9 cellular contexts compared by ENCODE assay signal in the genomic region with DNA sequence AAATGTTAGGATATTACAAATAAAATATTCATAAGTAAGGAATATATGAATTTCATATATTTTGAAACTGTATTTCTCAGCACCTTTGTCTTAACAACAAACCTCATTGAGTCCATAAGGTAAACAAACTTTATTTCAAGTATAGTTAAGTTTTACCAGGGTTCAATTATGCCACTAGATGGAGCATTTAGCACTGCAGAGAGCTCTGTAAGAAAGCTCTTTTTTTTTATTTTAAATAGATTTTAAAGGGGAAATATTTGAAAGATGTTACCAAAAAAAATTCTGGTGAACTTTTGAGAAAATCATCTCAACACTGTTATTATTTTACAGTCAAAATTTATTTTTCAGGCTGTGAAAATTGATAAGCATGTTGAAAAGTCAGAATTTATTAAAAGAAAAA.
A peak's percentile ranks its signal among the peaks of the same experiment; 100 is the strongest.
DNase-seq lines count a peak whose midpoint lies in the region; ATAC-seq and TF ChIP-seq lines count a peak whose summit lies in the region.
"Had no signal": no experiment of that assay in that cellular context is flagged by ENCODE, and none has a peak within 500 bp of the region (broad histone marks: within the 10 kb centered on the region; RNA-seq: fewer than 3 reads in every experiment).

No MANE protein-coding gene starts in this region.

- H3K27me3 ChIP-seq in RWPE2 (ENCODE audit: insufficient read depth, poor library complexity, severe bottlenecking) (no peaks in the 10 kb centered on the region), aorta (ENCODE audit: control insufficient read depth in 1 of 2, insufficient read depth in 2 of 2, low read length in 1 of 2) (no peaks in the 10 kb centered on the region)

- DNase-seq in A172 (ENCODE audit: low spot score) (peak; percentile 2), RWPE2 (ENCODE audit: low spot score) (no peak), globus pallidus (ENCODE audit: low spot score) (peak; percentile 2), OCI-M2 (lab: John Stamatoyannopoulos, UW; ENCODE audit: unreplicated experiment) (no peak), aorta (no peak)
- DNase-seq: DMS79 had no signal

- no peak for TF ChIP-seq CTCF in HEK293 (tag by site-specific recombination; IDR thresholded peaks at IDR 0.05)
- peak; percentile 79 for TF ChIP-seq CTCF in RWPE2 (IDR thresholded peaks at IDR 0.05; ENCODE audit: poor library complexity, severe bottlenecking)

- H3K4me1 ChIP-seq in HEK293 (ENCODE audit: control insufficient read depth, insufficient read depth, low read length) (no peaks in the 10 kb centered on the region), RWPE2 (ENCODE audit: insufficient read depth, poor library complexity, severe bottlenecking) (no peaks in the 10 kb centered on the region), aorta (ENCODE audit: control insufficient read depth in 1 of 2, insufficient read depth in 2 of 2, low read length in 2 of 2) (no peaks in the 10 kb centered on the region)

- intact Hi-C loops in aorta (cut with DNase I): no loop called here

- ATAC-seq in RWPE2 (ENCODE audit: low read depth) (no peak), GM21390 (IDR thresholded peaks at IDR 0.05; ENCODE audit: unreplicated experiment) (no peak), GM19023 (IDR thresholded peaks at IDR 0.05; ENCODE audit: unreplicated experiment) (no peak), aorta (ENCODE audit: low FRiP score) (no peak)

- POLR2A ChIA-PET in HEK293 (lab: Yijun Ruan, JAX): no interaction called here

- H3K27ac ChIP-seq in HEK293 (ENCODE audit: extremely low read depth, low read depth, low read length) (no peak overlapping the region), RWPE2 (ENCODE audit: poor library complexity, severe bottlenecking) (no peak overlapping the region), aorta (ENCODE audit: low read depth in 1 of 2, low read length in 2 of 2) (no peak overlapping the region)

- H3K36me3 ChIP-seq in HEK293 (ENCODE audit: control insufficient read depth in 2 of 2, insufficient read depth in 1 of 2, low read length in 2 of 2) (no peaks in the 10 kb centered on the region), RWPE2 (ENCODE audit: low read depth) (no peaks in the 10 kb centered on the region), aorta (ENCODE audit: control insufficient read depth in 1 of 2, insufficient read depth in 2 of 2, low read length in 1 of 2) (no peaks in the 10 kb centered on the region)

- H3K4me3 ChIP-seq in HEK293 (ENCODE audit: low read depth, low read length): no peak overlapping the region
- no peak overlapping the region for H3K4me3 ChIP-seq in RWPE2 (ENCODE audit: severe bottlenecking)
- no peak overlapping the region for H3K4me3 ChIP-seq in aorta (ENCODE audit: low read length in 2 of 2)

- H3K9me3 ChIP-seq in HEK293 (ENCODE audit: control insufficient read depth, insufficient read depth, low read depth, low read length) (no peaks in the 10 kb centered on the region), RWPE2 (ENCODE audit: severe bottlenecking) (no peaks in the 10 kb centered on the region), aorta (ENCODE audit: control insufficient read depth, low read length) (no peaks in the 10 kb centered on the region)

- CTCF ChIA-PET in HEK293 (lab: Yijun Ruan, JAX): no interaction called here

TF ChIP-seq in HEK293, 187 proteins besides CTCF, POLR2A, EP300 and RAD21:
- TF ChIP-seq KLF9 (tag by site-specific recombination; IDR thresholded peaks at IDR 0.05; ENCODE audit: low read depth) (no peak), SP3 (tag by site-specific recombination; IDR thresholded peaks at IDR 0.05) (no peak), ZNF423 (tag by site-specific recombination; IDR thresholded peaks at IDR 0.05) (no peak), ZNF654 (tag by site-specific recombination; IDR thresholded peaks at IDR 0.05; ENCODE audit: low read depth) (0 out of 2 replicates have a peak, but pooled peaks have one; percentile 3), ZNF16 (tag by site-specific recombination; IDR thresholded peaks at IDR 0.05; ENCODE audit: low read depth) (no peak)

Comparison
In these comparisons a context has a peak if more than half of its experiments do, and no peak if none do; other contexts are left out.
1. DNase-seq: peak in A172 (single experiment) and globus pallidus (single experiment); none in RWPE2 (single experiment), OCI-M2 (single experiment) and aorta (0 of 2).